In the genomic region with DNA sequence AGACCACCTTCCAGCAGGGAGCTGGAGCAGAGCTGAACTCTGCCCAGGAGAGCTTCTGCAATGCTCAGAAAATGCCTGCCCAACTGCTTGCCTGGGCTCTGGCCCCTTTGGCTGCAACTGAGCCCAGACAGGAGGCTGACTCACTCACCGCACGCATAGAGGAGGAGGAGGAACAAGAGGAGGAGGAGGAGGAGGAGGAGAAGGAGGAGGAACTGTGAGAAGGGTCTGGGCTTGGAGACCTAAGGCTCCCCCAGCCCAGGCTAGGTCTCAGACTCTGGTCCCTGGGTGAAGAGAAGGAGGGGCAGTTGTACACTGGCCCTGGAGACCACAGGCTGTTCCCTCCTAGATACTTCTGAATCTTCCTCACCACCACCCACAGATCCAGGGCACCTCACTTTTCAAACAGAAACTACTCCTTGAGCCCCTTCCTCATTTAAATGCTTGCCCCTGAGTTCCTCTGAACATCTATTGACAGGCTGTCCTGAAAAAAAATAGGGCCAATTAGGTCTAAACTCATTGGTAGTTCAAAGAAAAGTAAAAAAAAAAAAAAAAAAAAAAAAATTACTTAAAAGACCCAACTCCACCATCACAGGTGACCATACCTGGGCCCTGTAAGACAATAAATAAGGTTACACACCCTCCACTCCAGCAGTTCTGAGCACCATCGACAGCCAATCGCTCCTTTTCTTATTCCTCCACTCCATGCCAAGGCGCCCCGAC, we compare ENCODE assay signal across 8 cellular contexts. TPM values are rescaled to one million over a fixed set of nuclear protein-coding genes. Genes with fewer than 3 reads are reported as not detected.
DNase-seq lines count a peak whose midpoint lies in the region; ATAC-seq, FAIRE-seq and TF ChIP-seq lines count a peak whose summit lies in the region.

No MANE protein-coding gene starts in this region.

- ATAC-seq in HG03159 (IDR thresholded peaks at IDR 0.05; ENCODE audit: unreplicated experiment): no peak

- no peak for FAIRE-seq in HTR-8/SVneo (lab: Jason Lieb, UNC)

- H3K4me1 ChIP-seq in adrenal gland (replicated peaks in 1 of 2) (peaks cover 21 to 50% of the 10 kb centered on the region in 2 donors), iPS-18a (ENCODE audit: control insufficient read depth, low read depth, low read length) (no peaks in the 10 kb centered on the region)

- H3K27me3 ChIP-seq in SU-DHL-6 (ENCODE audit: low read length): no peaks in the 10 kb centered on the region; the same call in 1 of the 2 replicates
- H3K27me3 ChIP-seq in adrenal gland: no peaks in the 10 kb centered on the region
- peaks cover 61% of the 10 kb centered on the region for H3K27me3 ChIP-seq in iPS-18a (ENCODE audit: control insufficient read depth, insufficient read depth, low read length)

- H3K36me3 ChIP-seq in SU-DHL-6 (ENCODE audit: low read length) (no peaks in the 10 kb centered on the region), adrenal gland (replicated peaks in 1 of 2) (no peaks in the 10 kb centered on the region), iPS-18a (ENCODE audit: control insufficient read depth, low read depth, low read length) (no peaks in the 10 kb centered on the region)

- CTCF ChIA-PET in HEK293T (lab: Yijun Ruan, JAX): interaction anchor here (0.6 to 1.7 kb wide), 5 partner anchors 43 to 86 kb away, joined by 3 to 7 read pairs (median 3); no protein-coding TSS in a partner anchor

- no peaks in the 10 kb centered on the region for H3K79me2 ChIP-seq in SU-DHL-6 (ENCODE audit: insufficient read depth, low read length)

- H3K4me2 ChIP-seq in SU-DHL-6 (ENCODE audit: low read depth, low read length, poor library complexity, severe bottlenecking): peak overlapping the region; percentile 91

- H3K4me3 ChIP-seq in SU-DHL-6 (ENCODE audit: insufficient read depth, low read length, poor library complexity, severe bottlenecking) (peak overlapping the region; percentile 71), adrenal gland (peak overlapping the region in 2 of 4 donors; percentile 59 to 84), iPS-18a (ENCODE audit: low read length) (peak overlapping the region; percentile 67)

- H3F3A ChIP-seq in SU-DHL-6 (ENCODE audit: insufficient read depth): no peaks in the 10 kb centered on the region

- TF ChIP-seq CTCF in SU-DHL-6 (IDR thresholded peaks at IDR 0.05; ENCODE audit: insufficient read depth, low read length, poor library complexity, severe bottlenecking) (no peak), adrenal gland (IDR thresholded peaks at IDR 0.05) (no peak)

- POLR2A ChIA-PET in HEK293T (lab: Yijun Ruan, JAX): interaction anchor here (0.6 to 1.4 kb wide), 16 partner anchors 8 to 267 kb away, joined by 3 to 11 read pairs (median 3); partner anchors contain the start of gene TMEM106C

- intact Hi-C loops in adrenal gland (cut with DNase I): no loop called here

- no peak overlapping the region for H3K27ac ChIP-seq in SU-DHL-6 (ENCODE audit: low read depth, low read length)
- peak overlapping the region in 3 of 5 donors; percentile 65 to 89 (median 71) for H3K27ac ChIP-seq in adrenal gland
- no peak overlapping the region for H3K27ac ChIP-seq in iPS-18a (ENCODE audit: low read length)

- DNase-seq in HEK293T (ENCODE audit: extremely low spot score) (no peak), adrenal gland (peak; percentile 74 to 91 (median 83)), NCI-H510A (lab: John Stamatoyannopoulos, UW) (no peak), HTR-8/SVneo (ENCODE audit: insufficient read length, low spot score) (no peak)
- peak; percentile 84 for DNase-seq in stimulated activated CD4-positive, alpha-beta T cell treated with anti-CD3 and anti-CD28 coated beads, Interleukin-15, amount 100 ng/mL, for 24 hours

- H3K9me2 ChIP-seq in SU-DHL-6 (replicated peaks; ENCODE audit: insufficient read depth, low read length): no peaks in the 10 kb centered on the region

- peak overlapping the region; percentile 91 for H2AFZ ChIP-seq in SU-DHL-6 (ENCODE audit: low read depth, low read length, severe bottlenecking)

- TF ChIP-seq POLR2A in adrenal gland (IDR thresholded peaks at IDR 0.05): peak in 1 of 2 donors; percentile 62

- no peaks in the 10 kb centered on the region for H4K20me1 ChIP-seq in SU-DHL-6 (ENCODE audit: low read depth, low read length)

- H3K9me3 ChIP-seq in SU-DHL-6 (ENCODE audit: insufficient read depth, low read length): no peaks in the 10 kb centered on the region
- H3K9me3 ChIP-seq in adrenal gland (replicated peaks in 1 of 3): no peaks in the 10 kb centered on the region
- H3K9me3 ChIP-seq in iPS-18a (ENCODE audit: control insufficient read depth, low read depth, low read length): no peaks in the 10 kb centered on the region

- WGBS in adrenal gland, 4 donors: 2 to 7% (median 5%) methylated on average over 6 of the region's 6 CpGs

- H3K9ac ChIP-seq in SU-DHL-6 (ENCODE audit: low read length): peak overlapping the region; percentile 65
- no peak overlapping the region for H3K9ac ChIP-seq in iPS-18a (ENCODE audit: low read length)

TF ChIP-seq in HEK293T, 16 proteins besides CTCF, POLR2A, EP300 and RAD21:
- no peak for TF ChIP-seq HDGF (IDR thresholded peaks at IDR 0.05; ENCODE audit: borderline replicate concordance)
- TF ChIP-seq ZNF384 (IDR thresholded peaks at IDR 0.05): peak; percentile 69
- no peak for TF ChIP-seq LEF1 (IDR thresholded peaks at IDR 0.05; ENCODE audit: borderline replicate concordance)
- TF ChIP-seq, protein P1, sequence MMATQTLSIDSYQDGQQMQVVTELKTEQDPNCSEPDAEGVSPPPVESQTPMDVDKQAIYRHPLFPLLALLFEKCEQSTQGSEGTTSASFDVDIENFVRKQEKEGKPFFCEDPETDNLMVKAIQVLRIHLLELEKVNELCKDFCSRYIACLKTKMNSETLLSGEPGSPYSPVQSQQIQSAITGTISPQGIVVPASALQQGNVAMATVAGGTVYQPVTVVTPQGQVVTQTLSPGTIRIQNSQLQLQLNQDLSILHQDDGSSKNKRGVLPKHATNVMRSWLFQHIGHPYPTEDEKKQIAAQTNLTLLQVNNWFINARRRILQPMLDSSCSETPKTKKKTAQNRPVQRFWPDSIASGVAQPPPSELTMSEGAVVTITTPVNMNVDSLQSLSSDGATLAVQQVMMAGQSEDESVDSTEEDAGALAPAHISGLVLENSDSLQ (IDR thresholded peaks at IDR 0.05): no peak

RNA-seq across cellular contexts. Expression of gene VDR, which starts 0.7 kb away (rescaled TPM):
- 10 to 100 TPM in 7 of 8 donors, 1 to 10 TPM in 1; 6.9 to 80.1 (median 19.7) TPM for total RNA-seq in adrenal gland
- polyA plus RNA-seq in adrenal gland: 10 to 100 TPM in 2 of 3 donors, 1 to 10 TPM in 1; 7.5 to 64.7 (median 15.8) TPM

RNA-seq across cellular contexts. Expression of gene TMEM106C, which starts 59.3 kb away (rescaled TPM):
- total RNA-seq in adrenal gland: 100 to 1,000 TPM in 2 of 8 donors, 10 to 100 TPM in 6; 28.8 to 119 (median 56.8) TPM
- polyA plus RNA-seq in adrenal gland: 10 to 100 TPM; 24.6 to 51.6 (median 31.5) TPM

Comparison
In these comparisons a context has a peak if more than half of its experiments do, and no peak if none do; other contexts are left out.
1. DNase-seq: peak in adrenal gland (7 of 7) and stimulated activated CD4-positive, alpha-beta T cell treated with anti-CD3 and anti-CD28 coated beads, Interleukin-15, amount 100 ng/mL, for 24 hours (single experiment); none in HEK293T (single experiment), NCI-H510A (single experiment) and HTR-8/SVneo (single experiment).
2. H3K27ac ChIP-seq: peak in adrenal gland (3 of 5); none in SU-DHL-6 (single experiment) and iPS-18a (single experiment).